In genomic region chr9:75071530-75072122, GRCh38 we compare ENCODE assay signal across 9 cellular contexts. TPM values are rescaled to one million over a fixed set of nuclear protein-coding genes. Genes with fewer than 3 reads are reported as not detected.
A peak's percentile ranks its signal among the peaks of the same experiment; 100 is the strongest.
DNase-seq lines count a peak whose midpoint lies in the region; ATAC-seq and TF ChIP-seq lines count a peak whose summit lies in the region.
"Had no signal": no experiment of that assay in that cellular context is flagged by ENCODE, and none has a peak within 500 bp of the region (broad histone marks: within the 10 kb centered on the region; RNA-seq: fewer than 3 reads in every experiment).

No MANE protein-coding gene starts in this region.

- H3K18ac ChIP-seq in mesenchymal stem cell (ENCODE audit: low read depth in 1 of 2, low read length in 2 of 2): no peak overlapping the region

- H2BK12ac ChIP-seq in mesenchymal stem cell (ENCODE audit: low read length in 2 of 2): no peak overlapping the region

- no peak overlapping the region for H2BK5ac ChIP-seq in mesenchymal stem cell (ENCODE audit: low read depth, low read length, poor library complexity, severe bottlenecking)

- TF ChIP-seq CTCF in mucosa of descending colon (IDR thresholded peaks at IDR 0.05) (no peak), tibial artery (IDR thresholded peaks at IDR 0.05) (no peak)

- H3K27ac ChIP-seq in mesenchymal stem cell (ENCODE audit: low read length, poor library complexity, severe bottlenecking): no peak overlapping the region
- no peak overlapping the region for H3K27ac ChIP-seq in tibial artery

- H3K9me3 ChIP-seq in mucosa of descending colon (no peaks in the 10 kb centered on the region), mesenchymal stem cell (ENCODE audit: control insufficient read depth, low read length) (no peaks in the 10 kb centered on the region), tibial artery (no peaks in the 10 kb centered on the region)

- H3K4me1 ChIP-seq in mucosa of descending colon (ENCODE audit: low read depth) (no peaks in the 10 kb centered on the region), mesenchymal stem cell (ENCODE audit: control insufficient read depth, insufficient read depth, low read depth, low read length) (peaks cover 3% of the 10 kb centered on the region), tibial artery (no peaks in the 10 kb centered on the region)

- no peak overlapping the region for H3K4me2 ChIP-seq in mesenchymal stem cell (ENCODE audit: low read length, poor library complexity, severe bottlenecking)

- no peak overlapping the region for H2BK120ac ChIP-seq in mesenchymal stem cell (ENCODE audit: low read depth, low read length)

- no peak overlapping the region for H3K9ac ChIP-seq in mesenchymal stem cell (ENCODE audit: low read length)

- ATAC-seq in GM19035 (IDR thresholded peaks at IDR 0.05; ENCODE audit: unreplicated experiment) (peak; percentile 66), HG03520 (IDR thresholded peaks at IDR 0.05; ENCODE audit: unreplicated experiment) (peak; percentile 90), mucosa of descending colon (peak; percentile 100)

- intact Hi-C loops in mucosa of descending colon (cut with DNase I, micrococcal nuclease) (loop anchor here (10.0 kb wide), 2 partner anchors 47 to 117 kb away; partner anchors contain the start of genes C9orf40 (in 1 of the 2) and CARNMT1 (in 1 of the 2)), tibial artery (cut with DNase I; ENCODE audit: low total_unique reads) (no loop called here)

- H2BK15ac ChIP-seq in mesenchymal stem cell (ENCODE audit: low read depth, poor library complexity, severe bottlenecking): no peak overlapping the region

- no peak overlapping the region for H3K14ac ChIP-seq in mesenchymal stem cell (ENCODE audit: low read length in 2 of 2)

- no peak overlapping the region for H4K91ac ChIP-seq in mesenchymal stem cell (ENCODE audit: low read length)

- H3K79me1 ChIP-seq in mesenchymal stem cell (replicated peaks; ENCODE audit: low read length, poor library complexity, severe bottlenecking): peaks cover 1% of the 10 kb centered on the region

- H3K23ac ChIP-seq in mesenchymal stem cell (ENCODE audit: low read length in 2 of 2): no peak overlapping the region

- no peak overlapping the region for H4K8ac ChIP-seq in mesenchymal stem cell (ENCODE audit: low read length)

- H3K36me3 ChIP-seq in mucosa of descending colon (ENCODE audit: low read depth) (no peaks in the 10 kb centered on the region), mesenchymal stem cell (ENCODE audit: control insufficient read depth in 1 of 2, insufficient read depth in 2 of 2, low read depth in 1 of 2, low read length in 2 of 2) (peaks cover 7 to 37% of the 10 kb centered on the region in 2 experiments), tibial artery (peaks cover 7 to 40% (median 9%) of the 10 kb centered on the region in 3 donors)

- no peak overlapping the region for H2AK5ac ChIP-seq in mesenchymal stem cell (ENCODE audit: low read length, severe bottlenecking)

- no peaks in the 10 kb centered on the region for H3K27me3 ChIP-seq in mesenchymal stem cell (ENCODE audit: control insufficient read depth in 1 of 2, insufficient read depth in 1 of 2, low read length in 2 of 2)
- no peaks in the 10 kb centered on the region for H3K27me3 ChIP-seq in tibial artery

- WGBS in mesenchymal stem cell: 78% methylated on average over 5 of the region's 5 CpGs

- no peak overlapping the region for H2AFZ ChIP-seq in mesenchymal stem cell (ENCODE audit: low read depth, low read length)

- DNase-seq in activated T-cell treated with anti-CD3 and anti-CD28 coated beads for 48 hours (ENCODE audit: low read depth): peak; percentile 53
- DNase-seq in mucosa of descending colon: peak; percentile 87 to 94 (median 88)
- DNase-seq in NCI-H1436 (lab: John Stamatoyannopoulos, UW): no peak
- DNase-seq in mesenchymal stem cell: no peak
- no peak for DNase-seq in tibial artery
- no peak for DNase-seq in COLO829 (ENCODE audit: low spot score)

- H3K4me3 ChIP-seq in mucosa of descending colon: no peak overlapping the region
- H3K4me3 ChIP-seq in mesenchymal stem cell (ENCODE audit: insufficient read depth in 1 of 2, low read depth in 1 of 2, low read length in 2 of 2): no peak overlapping the region
- H3K4me3 ChIP-seq in tibial artery: no peak overlapping the region
- H3K4me3 ChIP-seq: skin epidermis had no signal

- no peak overlapping the region for H3K4ac ChIP-seq in mesenchymal stem cell (ENCODE audit: low read depth in 1 of 2, low read length in 2 of 2)

RNA-seq across cellular contexts. Expression of gene NMRK1, which starts 16.3 kb away (rescaled TPM):
- 10 to 100 TPM; 14.0 to 27.2 (median 19.0) TPM for total RNA-seq in mucosa of descending colon
- polyA plus RNA-seq in mesenchymal stem cell (2013, experiment 1 of 2): 16.4 TPM
- 16.6 TPM for polyA plus RNA-seq in mesenchymal stem cell (2013, experiment 2 of 2)

RNA-seq across cellular contexts. Expression of gene OSTF1, which starts 16.7 kb away (rescaled TPM):
- total RNA-seq in mucosa of descending colon: 10 to 100 TPM; 40.6 to 71.2 (median 63.9) TPM
- polyA plus RNA-seq in mesenchymal stem cell (2013, experiment 1 of 2): 35.9 TPM
- 36.4 TPM for polyA plus RNA-seq in mesenchymal stem cell (2013, experiment 2 of 2)

RNA-seq across cellular contexts. Expression of gene CARNMT1, which starts 43.5 kb away (rescaled TPM):
- 10 to 100 TPM; 17.0 to 21.6 (median 18.8) TPM for total RNA-seq in mucosa of descending colon
- 10.2 TPM for polyA plus RNA-seq in mesenchymal stem cell (2013, experiment 1 of 2)
- polyA plus RNA-seq in mesenchymal stem cell (2013, experiment 2 of 2): 10.4 TPM

Comparison
In these comparisons a context has a peak if more than half of its experiments do, and no peak if none do; other contexts are left out.
1. DNase-seq: peak in activated T-cell treated with anti-CD3 and anti-CD28 coated beads for 48 hours (single experiment) and mucosa of descending colon (3 of 3); none in NCI-H1436 (single experiment), mesenchymal stem cell (single experiment), tibial artery (0 of 2) and COLO829 (single experiment).
2. Peak in every context shown above with its lines, with median percentiles within 50 percentile points of each other: ATAC-seq.